Comparison of ENCODE assay signal across 1 cellular context in genomic region chr1:228849011-228849541, GRCh38.
TF ChIP-seq lines count a peak whose summit lies in the region.

No MANE protein-coding gene starts in this region.

TF ChIP-seq in GM12878, 131 proteins besides CTCF, POLR2A, EP300 and RAD21 (continued from another document):
- TF ChIP-seq, protein P1, sequence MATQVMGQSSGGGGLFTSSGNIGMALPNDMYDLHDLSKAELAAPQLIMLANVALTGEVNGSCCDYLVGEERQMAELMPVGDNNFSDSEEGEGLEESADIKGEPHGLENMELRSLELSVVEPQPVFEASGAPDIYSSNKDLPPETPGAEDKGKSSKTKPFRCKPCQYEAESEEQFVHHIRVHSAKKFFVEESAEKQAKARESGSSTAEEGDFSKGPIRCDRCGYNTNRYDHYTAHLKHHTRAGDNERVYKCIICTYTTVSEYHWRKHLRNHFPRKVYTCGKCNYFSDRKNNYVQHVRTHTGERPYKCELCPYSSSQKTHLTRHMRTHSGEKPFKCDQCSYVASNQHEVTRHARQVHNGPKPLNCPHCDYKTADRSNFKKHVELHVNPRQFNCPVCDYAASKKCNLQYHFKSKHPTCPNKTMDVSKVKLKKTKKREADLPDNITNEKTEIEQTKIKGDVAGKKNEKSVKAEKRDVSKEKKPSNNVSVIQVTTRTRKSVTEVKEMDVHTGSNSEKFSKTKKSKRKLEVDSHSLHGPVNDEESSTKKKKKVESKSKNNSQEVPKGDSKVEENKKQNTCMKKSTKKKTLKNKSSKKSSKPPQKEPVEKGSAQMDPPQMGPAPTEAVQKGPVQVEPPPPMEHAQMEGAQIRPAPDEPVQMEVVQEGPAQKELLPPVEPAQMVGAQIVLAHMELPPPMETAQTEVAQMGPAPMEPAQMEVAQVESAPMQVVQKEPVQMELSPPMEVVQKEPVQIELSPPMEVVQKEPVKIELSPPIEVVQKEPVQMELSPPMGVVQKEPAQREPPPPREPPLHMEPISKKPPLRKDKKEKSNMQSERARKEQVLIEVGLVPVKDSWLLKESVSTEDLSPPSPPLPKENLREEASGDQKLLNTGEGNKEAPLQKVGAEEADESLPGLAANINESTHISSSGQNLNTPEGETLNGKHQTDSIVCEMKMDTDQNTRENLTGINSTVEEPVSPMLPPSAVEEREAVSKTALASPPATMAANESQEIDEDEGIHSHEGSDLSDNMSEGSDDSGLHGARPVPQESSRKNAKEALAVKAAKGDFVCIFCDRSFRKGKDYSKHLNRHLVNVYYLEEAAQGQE (IDR thresholded peaks at IDR 0.05; ENCODE audit: low read depth, low read length) = no peak
- TF ChIP-seq POLR2AphosphoS2 (IDR thresholded peaks at IDR 0.05; ENCODE audit: low read depth, low read length) (no peak), TCF7 (IDR thresholded peaks at IDR 0.05; ENCODE audit: borderline replicate concordance) (no peak), DPF2 (IDR thresholded peaks at IDR 0.05) (peak; percentile 68; the same call in 1 of the 2 replicates), ZNF384 (IDR thresholded peaks at IDR 0.05; ENCODE audit: borderline replicate concordance, low read depth, low read length) (no peak), MYC (IDR thresholded peaks at IDR 0.05; ENCODE audit: insufficient read depth, insufficient read length, insufficient replicate concordance, low read length, severe bottlenecking) (no peak), SMAD5 (IDR thresholded peaks at IDR 0.05; ENCODE audit: low read depth) (no peak), ZNF592 (IDR thresholded peaks at IDR 0.05) (no peak), HDGF (IDR thresholded peaks at IDR 0.05) (no peak), ATF3 (IDR thresholded peaks at IDR 0.05; ENCODE audit: borderline replicate concordance, extremely low read depth, low read depth, low read length) (no peak), CREM (IDR thresholded peaks at IDR 0.05; ENCODE audit: low read depth) (no peak), SREBF2 (IDR thresholded peaks at IDR 0.05; ENCODE audit: low read length) (no peak), IRF4 (IDR thresholded peaks at IDR 0.05; ENCODE audit: low read depth, low read length) (no peak), TCF12 (IDR thresholded peaks at IDR 0.05; ENCODE audit: low read depth, low read length) (0 out of 2 replicates have a peak, but pooled peaks have one; percentile 45), BHLHE40 (IDR thresholded peaks at IDR 0.05; ENCODE audit: borderline replicate concordance in 1 of 2, low read depth in 2 of 2, low read length in 1 of 2) (peak; percentile 34 to 73; a peak in 2 of 4 replicates), MTA2 (IDR thresholded peaks at IDR 0.05; ENCODE audit: low read depth) (peak; percentile 95), ATF7 (IDR thresholded peaks at IDR 0.05; ENCODE audit: low read depth) (peak; percentile 74), NBN (IDR thresholded peaks at IDR 0.05) (peak; percentile 82), NR2F1 (conservative IDR thresholded peaks at IDR 0.05) (peak; percentile 83), IKZF2 (IDR thresholded peaks at IDR 0.05) (peak; percentile 73 to 78; a peak in 2 of 4 replicates), MXI1 (IDR thresholded peaks at IDR 0.05; ENCODE audit: low read depth, low read length) (no peak), JUNB (IDR thresholded peaks at IDR 0.05) (no peak), CEBPB (IDR thresholded peaks at IDR 0.05; ENCODE audit: borderline replicate concordance in 1 of 2, low read depth in 2 of 2, low read length in 2 of 2) (no peak), LARP7 (IDR thresholded peaks at IDR 0.05) (no peak), ZSCAN29 (IDR thresholded peaks at IDR 0.05) (no peak), SUZ12 (IDR thresholded peaks at IDR 0.05; ENCODE audit: unreplicated experiment) (no peak), CBFB (IDR thresholded peaks at IDR 0.05; ENCODE audit: low read depth) (no peak), ZBTB11 (CRISPR knock-in tag; IDR thresholded peaks at IDR 0.05) (no peak)
- TF ChIP-seq, protein P2, sequence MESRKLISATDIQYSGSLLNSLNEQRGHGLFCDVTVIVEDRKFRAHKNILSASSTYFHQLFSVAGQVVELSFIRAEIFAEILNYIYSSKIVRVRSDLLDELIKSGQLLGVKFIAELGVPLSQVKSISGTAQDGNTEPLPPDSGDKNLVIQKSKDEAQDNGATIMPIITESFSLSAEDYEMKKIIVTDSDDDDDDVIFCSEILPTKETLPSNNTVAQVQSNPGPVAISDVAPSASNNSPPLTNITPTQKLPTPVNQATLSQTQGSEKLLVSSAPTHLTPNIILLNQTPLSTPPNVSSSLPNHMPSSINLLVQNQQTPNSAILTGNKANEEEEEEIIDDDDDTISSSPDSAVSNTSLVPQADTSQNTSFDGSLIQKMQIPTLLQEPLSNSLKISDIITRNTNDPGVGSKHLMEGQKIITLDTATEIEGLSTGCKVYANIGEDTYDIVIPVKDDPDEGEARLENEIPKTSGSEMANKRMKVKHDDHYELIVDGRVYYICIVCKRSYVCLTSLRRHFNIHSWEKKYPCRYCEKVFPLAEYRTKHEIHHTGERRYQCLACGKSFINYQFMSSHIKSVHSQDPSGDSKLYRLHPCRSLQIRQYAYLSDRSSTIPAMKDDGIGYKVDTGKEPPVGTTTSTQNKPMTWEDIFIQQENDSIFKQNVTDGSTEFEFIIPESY (IDR thresholded peaks at IDR 0.05) = no peak
- TF ChIP-seq, protein P3, sequence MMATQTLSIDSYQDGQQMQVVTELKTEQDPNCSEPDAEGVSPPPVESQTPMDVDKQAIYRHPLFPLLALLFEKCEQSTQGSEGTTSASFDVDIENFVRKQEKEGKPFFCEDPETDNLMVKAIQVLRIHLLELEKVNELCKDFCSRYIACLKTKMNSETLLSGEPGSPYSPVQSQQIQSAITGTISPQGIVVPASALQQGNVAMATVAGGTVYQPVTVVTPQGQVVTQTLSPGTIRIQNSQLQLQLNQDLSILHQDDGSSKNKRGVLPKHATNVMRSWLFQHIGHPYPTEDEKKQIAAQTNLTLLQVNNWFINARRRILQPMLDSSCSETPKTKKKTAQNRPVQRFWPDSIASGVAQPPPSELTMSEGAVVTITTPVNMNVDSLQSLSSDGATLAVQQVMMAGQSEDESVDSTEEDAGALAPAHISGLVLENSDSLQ (IDR thresholded peaks at IDR 0.05) = peak; percentile 34; the same call in 1 of the 2 replicates
- TF ChIP-seq, protein P4, sequence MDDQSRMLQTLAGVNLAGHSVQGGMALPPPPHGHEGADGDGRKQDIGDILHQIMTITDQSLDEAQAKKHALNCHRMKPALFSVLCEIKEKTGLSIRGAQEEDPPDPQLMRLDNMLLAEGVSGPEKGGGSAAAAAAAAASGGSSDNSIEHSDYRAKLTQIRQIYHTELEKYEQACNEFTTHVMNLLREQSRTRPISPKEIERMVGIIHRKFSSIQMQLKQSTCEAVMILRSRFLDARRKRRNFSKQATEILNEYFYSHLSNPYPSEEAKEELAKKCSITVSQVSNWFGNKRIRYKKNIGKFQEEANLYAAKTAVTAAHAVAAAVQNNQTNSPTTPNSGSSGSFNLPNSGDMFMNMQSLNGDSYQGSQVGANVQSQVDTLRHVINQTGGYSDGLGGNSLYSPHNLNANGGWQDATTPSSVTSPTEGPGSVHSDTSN (IDR thresholded peaks at IDR 0.05; ENCODE audit: insufficient replicate concordance, low read depth, low read length) = no peak
